ENCODE assay signal across 17 cellular contexts in the genomic region with DNA sequence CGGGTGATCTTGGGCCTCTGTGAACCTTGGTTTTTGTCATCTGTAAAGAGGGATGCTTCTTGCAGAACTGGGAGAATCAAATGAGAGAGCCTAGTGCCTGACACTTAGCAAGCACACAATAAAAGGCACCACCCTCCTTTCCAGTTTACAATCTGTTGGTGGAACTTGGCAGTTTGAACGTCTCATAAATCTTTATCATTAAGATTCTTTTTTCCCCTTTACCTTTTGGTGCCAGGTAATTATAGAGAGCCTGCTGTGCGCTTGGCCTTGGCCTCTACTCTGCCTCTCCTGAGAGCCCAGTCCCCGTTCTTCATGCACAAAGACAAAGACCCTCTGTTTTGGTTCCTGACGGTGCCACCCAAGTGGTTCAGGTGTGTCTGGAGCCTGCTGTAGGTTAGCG. TPM values are rescaled to one million over a fixed set of nuclear protein-coding genes. Genes with fewer than 3 reads are reported as not detected.
DNase-seq lines count a peak whose midpoint lies in the region; ATAC-seq and TF ChIP-seq lines count a peak whose summit lies in the region.
"Had no signal": no experiment of that assay in that cellular context is flagged by ENCODE, and none has a peak within 500 bp of the region (broad histone marks: within the 10 kb centered on the region; RNA-seq: fewer than 3 reads in every experiment).

No MANE protein-coding gene starts in this region.

- H3K4me3 ChIP-seq in right atrium auricular region (no peak overlapping the region), Peyer's patch (no peak overlapping the region), neuronal stem cell (ENCODE audit: low read length in 2 of 2) (no peak overlapping the region), ascending aorta (no peak overlapping the region)

- H3K36me3 ChIP-seq in right atrium auricular region (no peaks in the 10 kb centered on the region), Peyer's patch (no peaks in the 10 kb centered on the region), neuronal stem cell (replicated peaks in 1 of 2; ENCODE audit: control insufficient read depth in 2 of 2, insufficient read depth in 2 of 2, low read length in 2 of 2) (no peaks in the 10 kb centered on the region), ascending aorta (no peaks in the 10 kb centered on the region)

- no peak overlapping the region for H2BK5ac ChIP-seq in neuronal stem cell (ENCODE audit: low read length)

- peak overlapping the region; percentile 59 to 78 for H3K27ac ChIP-seq in right atrium auricular region
- peak overlapping the region in 3 of 4 donors; percentile 49 to 83 (median 72) for H3K27ac ChIP-seq in Peyer's patch
- no peak overlapping the region for H3K27ac ChIP-seq in neuronal stem cell (replicated peaks; ENCODE audit: low read length)
- H3K27ac ChIP-seq in ascending aorta = no peak overlapping the region

- no peak overlapping the region for H4K91ac ChIP-seq in neuronal stem cell (ENCODE audit: low read depth, low read length, poor library complexity)

- no peak overlapping the region for H4K8ac ChIP-seq in neuronal stem cell (ENCODE audit: low read depth, low read length)

- H2BK120ac ChIP-seq in neuronal stem cell (ENCODE audit: low read depth, low read length) = no peak overlapping the region

- no peaks in the 10 kb centered on the region for H3K27me3 ChIP-seq in right atrium auricular region
- no peaks in the 10 kb centered on the region for H3K27me3 ChIP-seq in Peyer's patch
- H3K27me3 ChIP-seq in neuronal stem cell (ENCODE audit: control insufficient read depth in 3 of 3, insufficient read depth in 3 of 3, low read depth in 1 of 3, low read length in 3 of 3) = no peaks in the 10 kb centered on the region
- no peaks in the 10 kb centered on the region for H3K27me3 ChIP-seq in ascending aorta

- TF ChIP-seq CTCF in right atrium auricular region (IDR thresholded peaks at IDR 0.05) (no peak), Peyer's patch (IDR thresholded peaks at IDR 0.05) (no peak), omental fat pad (IDR thresholded peaks at IDR 0.05) (no peak), ascending aorta (IDR thresholded peaks at IDR 0.05) (no peak)

- H3K23ac ChIP-seq in neuronal stem cell (ENCODE audit: low read depth, low read length, poor library complexity) = no peak overlapping the region

- H3K14ac ChIP-seq in neuronal stem cell (ENCODE audit: low read length) = no peak overlapping the region

- H2BK15ac ChIP-seq in neuronal stem cell (ENCODE audit: low read length) = no peak overlapping the region

- H3K4me1 ChIP-seq in right atrium auricular region = peaks cover 0 to 37% of the 10 kb centered on the region in 2 donors
- H3K4me1 ChIP-seq in Peyer's patch = peaks cover under 1 to 54% (median 5%) of the 10 kb centered on the region in 4 donors
- H3K4me1 ChIP-seq in neuronal stem cell (ENCODE audit: control insufficient read depth in 2 of 2, insufficient read depth in 1 of 2, low read depth in 1 of 2, low read length in 2 of 2) = peaks cover 0 to 1% of the 10 kb centered on the region in 2 donors
- no peaks in the 10 kb centered on the region for H3K4me1 ChIP-seq in ascending aorta

- H3K4ac ChIP-seq in neuronal stem cell (ENCODE audit: low read length) = no peak overlapping the region

- H2AK5ac ChIP-seq in neuronal stem cell (ENCODE audit: low read depth, low read length) = no peak overlapping the region

- WGBS in neuronal stem cell (ENCODE audit: extremely low coverage in 2 of 2, insufficient read length in 2 of 2, insufficient replicate concordance in 1 of 2), 2 donors = no CpG with 5 or more reads among the region's 6 CpGs

- no peak overlapping the region for H2AFZ ChIP-seq in neuronal stem cell (ENCODE audit: low read length)

- no peak for ATAC-seq in left ventricle myocardium superior
- ATAC-seq in omental fat pad (ENCODE audit: low FRiP score) = no peak
- ATAC-seq: SK-N-SH treated with all-trans-retinoic acid at 6 μM for 48 hours had no signal

- TF ChIP-seq POLR2A in Peyer's patch (IDR thresholded peaks at IDR 0.05) = peak in 1 of 2 donors; percentile 20

- no peaks in the 10 kb centered on the region for H3K79me1 ChIP-seq in neuronal stem cell (ENCODE audit: low read depth, low read length)

- DNase-seq in right atrium auricular region (ENCODE audit: low spot score) = no peak
- no peak for DNase-seq in left ventricle myocardium superior
- DNase-seq in Peyer's patch = no peak
- DNase-seq in neuronal stem cell (ENCODE audit: low spot score) = no peak
- no peak for DNase-seq in GM03348 (ENCODE audit: low spot score)
- no peak for DNase-seq in omental fat pad (ENCODE audit: low spot score)
- DNase-seq in ascending aorta (ENCODE audit: low spot score in 2 of 2) = no peak
- DNase-seq: ACHN, C1 segment of cervical spinal cord, KG1, MV-4-11, NCI-H187, NCI-H2107, NCI-H226, NCI-H526, SHP77 treated with DMSO at 0.1 percent for 48 hours had no signal

- H3K4me2 ChIP-seq in neuronal stem cell (ENCODE audit: insufficient read depth, low read length, poor library complexity, severe bottlenecking) = no peak overlapping the region

- H2BK12ac ChIP-seq in neuronal stem cell (ENCODE audit: low read length) = no peak overlapping the region

- H3K18ac ChIP-seq in neuronal stem cell (ENCODE audit: low read length) = peak overlapping the region; percentile 27

- H3K9me3 ChIP-seq in right atrium auricular region = no peaks in the 10 kb centered on the region
- H3K9me3 ChIP-seq in Peyer's patch = no peaks in the 10 kb centered on the region
- H3K9me3 ChIP-seq in neuronal stem cell (replicated peaks in 1 of 2; ENCODE audit: control insufficient read depth in 2 of 2, insufficient read depth in 1 of 2, low read depth in 1 of 2, low read length in 2 of 2) = no peaks in the 10 kb centered on the region
- no peaks in the 10 kb centered on the region for H3K9me3 ChIP-seq in ascending aorta

- intact Hi-C loops in left ventricle myocardium superior (cut with micrococcal nuclease) = no loop called here
- intact Hi-C loops in ascending aorta (cut with DNase I) = no loop called here

- H3K9ac ChIP-seq in neuronal stem cell (ENCODE audit: low read depth, low read length, poor library complexity) = no peak overlapping the region

RNA-seq across cellular contexts. Expression of a gene that starts 55.2 kb away (rescaled TPM):
- 10 to 100 TPM; 10.1 to 11.4 TPM for total RNA-seq in right atrium auricular region
- total RNA-seq in left ventricle myocardium superior = 35.1 TPM
- 10 to 100 TPM; 36.8 to 53.6 (median 46.7) TPM for total RNA-seq in Peyer's patch
- 0.66 TPM for polyA plus RNA-seq in neuronal stem cell (2013, experiment 1 of 2)
- polyA plus RNA-seq in neuronal stem cell (2013, experiment 2 of 2) = 0.65 TPM
- total RNA-seq in omental fat pad = 10 to 100 TPM in 3 of 4 donors, 1 to 10 TPM in 1; 8.7 to 15.2 (median 12.1) TPM
- total RNA-seq in ascending aorta = 0.96 TPM

Comparison
In these comparisons a context has a peak if more than half of its experiments do, and no peak if none do; other contexts are left out.
1. H3K27ac ChIP-seq: peak in right atrium auricular region (2 of 2) and Peyer's patch (3 of 4); none in neuronal stem cell (single experiment) and ascending aorta (0 of 2).